ENCODE assay signal across 8 cellular contexts in genomic region chr10:124743188-124744046, GRCh38. TPM values are rescaled to one million over a fixed set of nuclear protein-coding genes. Genes with fewer than 3 reads are reported as not detected.
A peak's percentile ranks its signal among the peaks of the same experiment; 100 is the strongest.
DNase-seq lines count a peak whose midpoint lies in the region; ATAC-seq and TF ChIP-seq lines count a peak whose summit lies in the region.

No MANE protein-coding gene starts in this region.

- peaks cover 7% of the 10 kb centered on the region for H3K79me1 ChIP-seq in trophoblast cell (ENCODE audit: low read length)

- H3K4ac ChIP-seq in trophoblast cell (ENCODE audit: low read depth, low read length): peak overlapping the region; percentile 33

- H3K9me3 Mint-ChIP-seq in activated T-helper 2 cell treated with anti-CD3 and anti-CD28 coated beads, Interferon-gamma antibody, Interleukin-2, Interleukin-4, amounts not matched to agents 10 μg/mL and 5 μg/mL and 100 μg/mL, durations not matched to agents 14 hours and 24 hours and 36 hours: no peaks in the 10 kb centered on the region
- H3K9me3 Mint-ChIP-seq in glutamatergic neuron (ENCODE audit: unreplicated experiment): peaks cover 5% of the 10 kb centered on the region

- peak overlapping the region; percentile 66 for H3K27ac ChIP-seq in trophoblast cell (ENCODE audit: low read depth, low read length)

- H3K4me3 ChIP-seq in AG09309 (ENCODE audit: control insufficient read depth, low read depth, low read length) (peak overlapping the region; percentile 54), trophoblast cell (ENCODE audit: low read depth, low read length) (peak overlapping the region; percentile 82)

- H3K79me2 ChIP-seq in trophoblast cell (ENCODE audit: control insufficient read depth, insufficient read depth, low read length, poor library complexity): peaks cover 5% of the 10 kb centered on the region

- TF ChIP-seq CTCF in AG09309 (IDR thresholded peaks at IDR 0.05; ENCODE audit: control insufficient read depth, insufficient read depth, low read depth, low read length, missing control alignments) (no peak), glutamatergic neuron (IDR thresholded peaks at IDR 0.05; ENCODE audit: partially characterized antibody, unreplicated experiment) (no peak)

- intact Hi-C loops in activated T-helper 2 cell treated with anti-CD3 and anti-CD28 coated beads, Interferon-gamma antibody, Interleukin-2, Interleukin-4, amounts not matched to agents 10 μg/mL and 5 μg/mL and 100 μg/mL, durations not matched to agents 14 hours and 24 hours and 36 hours (cut with micrococcal nuclease): loop anchor here (1.0 to 10.0 kb wide), 3 partner anchors 15 to 171 kb away; partner anchors contain the start of gene EEF1AKMT2

- H3K36me3 ChIP-seq in trophoblast cell (ENCODE audit: control insufficient read depth in 1 of 2, insufficient read depth in 2 of 2, low read length in 2 of 2): peaks cover 0 to 2% of the 10 kb centered on the region in 2 experiments

- peaks cover 6% of the 10 kb centered on the region for H3K27me3 Mint-ChIP-seq in activated T-helper 2 cell treated with anti-CD3 and anti-CD28 coated beads, Interferon-gamma antibody, Interleukin-2, Interleukin-4, amounts not matched to agents 10 μg/mL and 5 μg/mL and 100 μg/mL, durations not matched to agents 14 hours and 24 hours and 36 hours (ENCODE audit: low read depth)
- peaks cover 15% of the 10 kb centered on the region for H3K27me3 Mint-ChIP-seq in glutamatergic neuron (ENCODE audit: unreplicated experiment)

- H3K4me1 ChIP-seq in trophoblast cell (ENCODE audit: control insufficient read depth in 1 of 2, insufficient read depth in 2 of 2, low read length in 2 of 2): peaks cover 10% of the 10 kb centered on the region in 2 experiments

- peak overlapping the region; percentile 29 for H3K18ac ChIP-seq in trophoblast cell (ENCODE audit: low read length)

- peak overlapping the region; percentile 99 for H3K4me2 ChIP-seq in trophoblast cell (ENCODE audit: low read length)

- peak overlapping the region; percentile 68 for H4K12ac ChIP-seq in trophoblast cell (ENCODE audit: low read depth, low read length)

- H4K8ac ChIP-seq in trophoblast cell (ENCODE audit: low read depth, low read length): peak overlapping the region; percentile 83

- ATAC-seq in GM18909 (IDR thresholded peaks at IDR 0.05; ENCODE audit: poor library complexity, unreplicated experiment): peak; percentile 19
- no peak for ATAC-seq in HG02973 (IDR thresholded peaks at IDR 0.05; ENCODE audit: unreplicated experiment)

- peaks cover 2% of the 10 kb centered on the region for H3K9me3 ChIP-seq in trophoblast cell (ENCODE audit: insufficient read depth, low read depth, low read length)

- no CpG with 5 or more reads among the region's 89 CpGs for WGBS in trophoblast cell (ENCODE audit: extremely low coverage, insufficient coverage, insufficient read length)

- H2BK120ac ChIP-seq in trophoblast cell (ENCODE audit: insufficient read depth, low read length, poor library complexity): peak overlapping the region; percentile 25

- DNase-seq in AG09309 (ENCODE audit: low read depth) (no peak), LHCN-M2 (ENCODE audit: low read depth) (peak; percentile 31), glutamatergic neuron (peak; percentile 52), trophoblast cell (peak; percentile 81 to 84), H4 (ENCODE audit: low spot score) (no peak)
- no peak for DNase-seq in activated T-helper 2 cell treated with anti-CD3 and anti-CD28 coated beads, Interferon-gamma antibody, Interleukin-2, Interleukin-4, amounts not matched to agents 10 μg/mL and 5 μg/mL and 100 μg/mL, durations not matched to agents 14 hours and 24 hours and 36 hours (ENCODE audit: low spot score)

- no peak overlapping the region for H2BK12ac ChIP-seq in trophoblast cell (ENCODE audit: low read length)

- H3K14ac ChIP-seq in trophoblast cell (ENCODE audit: low read length): peak overlapping the region; percentile 66

- H2AK5ac ChIP-seq in trophoblast cell (ENCODE audit: low read length): no peak overlapping the region

- H3K36me3 Mint-ChIP-seq in activated T-helper 2 cell treated with anti-CD3 and anti-CD28 coated beads, Interferon-gamma antibody, Interleukin-2, Interleukin-4, amounts not matched to agents 10 μg/mL and 5 μg/mL and 100 μg/mL, durations not matched to agents 14 hours and 24 hours and 36 hours (ENCODE audit: low read depth): peaks cover 47% of the 10 kb centered on the region
- H3K36me3 Mint-ChIP-seq in glutamatergic neuron (ENCODE audit: unreplicated experiment): no peaks in the 10 kb centered on the region

- H3K27ac Mint-ChIP-seq in activated T-helper 2 cell treated with anti-CD3 and anti-CD28 coated beads, Interferon-gamma antibody, Interleukin-2, Interleukin-4, amounts not matched to agents 10 μg/mL and 5 μg/mL and 100 μg/mL, durations not matched to agents 14 hours and 24 hours and 36 hours: peak overlapping the region; percentile 93
- peak overlapping the region; percentile 99 for H3K27ac Mint-ChIP-seq in glutamatergic neuron (ENCODE audit: unreplicated experiment)

- peak overlapping the region; percentile 88 for H2AFZ ChIP-seq in trophoblast cell (ENCODE audit: insufficient read depth, low read length, poor library complexity)

- H3K9ac ChIP-seq in trophoblast cell (ENCODE audit: low read length): peak overlapping the region; percentile 80

- peak overlapping the region; percentile 54 for H2BK5ac ChIP-seq in trophoblast cell (ENCODE audit: low read depth, low read length, poor library complexity)

- H3K23ac ChIP-seq in trophoblast cell (ENCODE audit: low read length): no peak overlapping the region

- peak overlapping the region; percentile 98 for H3K4me3 Mint-ChIP-seq in activated T-helper 2 cell treated with anti-CD3 and anti-CD28 coated beads, Interferon-gamma antibody, Interleukin-2, Interleukin-4, amounts not matched to agents 10 μg/mL and 5 μg/mL and 100 μg/mL, durations not matched to agents 14 hours and 24 hours and 36 hours (ENCODE audit: low read depth)
- peak overlapping the region; percentile 90 for H3K4me3 Mint-ChIP-seq in glutamatergic neuron (ENCODE audit: unreplicated experiment)

- H4K91ac ChIP-seq in trophoblast cell (ENCODE audit: low read depth, low read length): peak overlapping the region; percentile 55

- H3K27me3 ChIP-seq in trophoblast cell (ENCODE audit: insufficient read depth, low read length): no peaks in the 10 kb centered on the region

- H3K4me1 Mint-ChIP-seq in activated T-helper 2 cell treated with anti-CD3 and anti-CD28 coated beads, Interferon-gamma antibody, Interleukin-2, Interleukin-4, amounts not matched to agents 10 μg/mL and 5 μg/mL and 100 μg/mL, durations not matched to agents 14 hours and 24 hours and 36 hours (ENCODE audit: low read depth): peaks cover 48% of the 10 kb centered on the region
- peaks cover 32% of the 10 kb centered on the region for H3K4me1 Mint-ChIP-seq in glutamatergic neuron (ENCODE audit: low read depth, unreplicated experiment)

RNA-seq across cellular contexts. Expression of gene FAM53B, which starts 0.8 kb away (rescaled TPM):
- total RNA-seq in LHCN-M2 (2014; rRNA removed) (22.3 and 31.5 TPM in 2 replicates), glutamatergic neuron (ENCODE audit: unreplicated experiment) (30.5 TPM)
- polyA plus RNA-seq in LHCN-M2 (2012): 9.2 TPM
- 18.1 and 19.3 TPM in 2 replicates for total RNA-seq in activated T-helper 2 cell treated with anti-CD3 and anti-CD28 coated beads, Interferon-gamma antibody, Interleukin-2, Interleukin-4, amounts not matched to agents 10 μg/mL and 5 μg/mL and 100 μg/mL, durations not matched to agents 14 hours and 24 hours and 36 hours
- 5.8 and 6.2 TPM in 2 replicates for polyA plus RNA-seq in trophoblast cell (2013)
- 7.4 and 10.5 TPM in 2 replicates for total RNA-seq in H4 (2014; rRNA removed; shearing (Covaris generic))

RNA-seq across cellular contexts. Expression of gene EEF1AKMT2, which starts 48.3 kb away (rescaled TPM):
- total RNA-seq in LHCN-M2 (2014; rRNA removed): 27.6 and 37.1 TPM in 2 replicates
- polyA plus RNA-seq in LHCN-M2 (2012): 10.0 TPM
- total RNA-seq in activated T-helper 2 cell treated with anti-CD3 and anti-CD28 coated beads, Interferon-gamma antibody, Interleukin-2, Interleukin-4, amounts not matched to agents 10 μg/mL and 5 μg/mL and 100 μg/mL, durations not matched to agents 14 hours and 24 hours and 36 hours: 20.9 and 21.0 TPM in 2 replicates
- total RNA-seq in glutamatergic neuron (ENCODE audit: unreplicated experiment): 18.4 TPM
- polyA plus RNA-seq in trophoblast cell (2013): 7.9 and 8.4 TPM in 2 replicates
- 22.8 and 32.3 TPM in 2 replicates for total RNA-seq in H4 (2014; rRNA removed; shearing (Covaris generic))

RNA-seq across cellular contexts. Expression of gene ABRAXAS2, which starts 58.2 kb away (rescaled TPM):
- total RNA-seq in LHCN-M2 (2014; rRNA removed) (16.1 and 18.0 TPM in 2 replicates), glutamatergic neuron (ENCODE audit: unreplicated experiment) (14.2 TPM)
- 5.9 TPM for polyA plus RNA-seq in LHCN-M2 (2012)
- 18.6 and 19.5 TPM in 2 replicates for total RNA-seq in activated T-helper 2 cell treated with anti-CD3 and anti-CD28 coated beads, Interferon-gamma antibody, Interleukin-2, Interleukin-4, amounts not matched to agents 10 μg/mL and 5 μg/mL and 100 μg/mL, durations not matched to agents 14 hours and 24 hours and 36 hours
- 11.0 and 11.1 TPM in 2 replicates for polyA plus RNA-seq in trophoblast cell (2013)
- total RNA-seq in H4 (2014; rRNA removed; shearing (Covaris generic)): 10.9 and 16.6 TPM in 2 replicates

Comparison
In these comparisons a context has a peak if more than half of its experiments do, and no peak if none do; other contexts are left out.
1. DNase-seq: peak in LHCN-M2 (single experiment), glutamatergic neuron (single experiment) and trophoblast cell (2 of 2); none in AG09309 (single experiment), activated T-helper 2 cell treated with anti-CD3 and anti-CD28 coated beads, Interferon-gamma antibody, Interleukin-2, Interleukin-4, amounts not matched to agents 10 μg/mL and 5 μg/mL and 100 μg/mL, durations not matched to agents 14 hours and 24 hours and 36 hours (single experiment) and H4 (single experiment).